17 cellular contexts compared by ENCODE assay signal in genomic region chr9:7205806-7206205, GRCh38.
"Had no signal": no experiment of that assay in that cellular context is flagged by ENCODE, and none has a peak within 500 bp of the region (broad histone marks: within the 10 kb centered on the region; RNA-seq: fewer than 3 reads in every experiment).

No MANE protein-coding gene starts in this region.

- H3K27me3 ChIP-seq: MG63 had no signal

- DNase-seq: KBM-7; MG63; NCI-H1092; NCI-H1105 treated with DMSO at 0.1 percent for 48 hours; NCI-H1417 treated with DMSO at 0.1 percent for 48 hours; NCI-H1694; NCI-H187 treated with DMSO at 0.1 percent for 48 hours; NCI-H2029 treated with DMSO at 0.1 percent for 48 hours; NCI-H2227 treated with DMSO at 0.1 percent for 48 hours; NCI-H524; NCI-H774; NK-92 treated with Interleukin-12 subunit alpha and Interleukin-12 subunit beta, amount 100 ng/mL, for 24 hours; PC-3; SHP77 had no signal

- H3K27ac ChIP-seq: RWPE1 had no signal

- H3K4me3 ChIP-seq: MG63 had no signal

- H3K36me3 ChIP-seq: MG63 had no signal

- H3K9me3 ChIP-seq: MG63 had no signal

- ATAC-seq: Panc1, PC-3, SK-N-SH treated with all-trans-retinoic acid at 6 μM for 48 hours had no signal
